24 cellular contexts compared by ENCODE assay signal in genomic region chr2:217396165-217396564, GRCh38.
DNase-seq lines count a peak whose midpoint lies in the region; ATAC-seq, FAIRE-seq and TF ChIP-seq lines count a peak whose summit lies in the region.
"Had no signal": no experiment of that assay in that cellular context is flagged by ENCODE, and none has a peak within 500 bp of the region (broad histone marks: within the 10 kb centered on the region; RNA-seq: fewer than 3 reads in every experiment).

No MANE protein-coding gene starts in this region.

- H3K4me3 Mint-ChIP-seq in nephron: no peak overlapping the region
- H3K4me3 Mint-ChIP-seq: activated CD8-positive, alpha-beta T cell treated with anti-CD3 and anti-CD28 coated beads, Interleukin-2, amount 10 ng/mL, durations not matched to agents 7 days and 5 days; activated naive CD4-positive, alpha-beta T cell treated with anti-CD3 and anti-CD28 coated beads, Interleukin-2, amount 10 ng/mL, durations not matched to agents 7 days and 5 days; naive thymus-derived CD8-positive, alpha-beta T cell had no signal

- TF ChIP-seq CTCF in AG09319 (IDR thresholded peaks at IDR 0.05; ENCODE audit: low read depth, low read length) (no peak), HEK293 (tag by site-specific recombination; IDR thresholded peaks at IDR 0.05) (no peak), nephron (IDR thresholded peaks at IDR 0.05; ENCODE audit: unreplicated experiment in 3 of 3) (no peak), spleen (IDR thresholded peaks at IDR 0.05 in 8 of 11, conservative IDR thresholded peaks at IDR 0.05 in 3 of 11) (no peak)

- H3K27ac ChIP-seq in HEK293 (ENCODE audit: extremely low read depth, low read depth, low read length) (no peak overlapping the region), spleen (peak overlapping the region in 1 of 8 donors; percentile 3)
- H3K27ac ChIP-seq: hepatocyte, KMS-11, SJCRH30, suprapubic skin had no signal

- H3K36me3 ChIP-seq in HEK293 (ENCODE audit: control insufficient read depth in 2 of 2, insufficient read depth in 1 of 2, low read length in 2 of 2): no peaks in the 10 kb centered on the region
- no peaks in the 10 kb centered on the region for H3K36me3 ChIP-seq in spleen
- H3K36me3 ChIP-seq: SJCRH30, suprapubic skin had no signal

- intact Hi-C loops in spleen (cut with DNase I; ENCODE audit: low total_unique reads): no loop called here

- peaks cover 13% of the 10 kb centered on the region for H3K36me3 Mint-ChIP-seq in nephron (ENCODE audit: low read depth)
- H3K36me3 Mint-ChIP-seq: activated naive CD4-positive, alpha-beta T cell treated with anti-CD3 and anti-CD28 coated beads, Interleukin-2, amount 10 ng/mL, durations not matched to agents 7 days and 5 days had no signal

- POLR2A ChIA-PET in HEK293 (lab: Yijun Ruan, JAX): no interaction called here

- CTCF ChIA-PET in HEK293 (lab: Yijun Ruan, JAX): no interaction called here

- H3K9me3 ChIP-seq in HEK293 (ENCODE audit: control insufficient read depth, insufficient read depth, low read depth, low read length): no peaks in the 10 kb centered on the region
- peaks cover 0 to 12% (median 7%) of the 10 kb centered on the region in 8 donors for H3K9me3 ChIP-seq in spleen
- H3K9me3 ChIP-seq: suprapubic skin had no signal

- peaks cover 19% of the 10 kb centered on the region for H3K4me1 Mint-ChIP-seq in nephron

- FAIRE-seq in urothelium cell line (lab: Jason Lieb, UNC): no peak
- FAIRE-seq: islet of Langerhans had no signal

- H3K27ac Mint-ChIP-seq in nephron: peak overlapping the region in 2 of 3 experiments; percentile 48 to 63
- H3K27ac Mint-ChIP-seq: activated CD8-positive, alpha-beta T cell treated with anti-CD3 and anti-CD28 coated beads, Interleukin-2, amount 10 ng/mL, durations not matched to agents 7 days and 5 days; activated naive CD4-positive, alpha-beta T cell treated with anti-CD3 and anti-CD28 coated beads, Interleukin-2, amount 10 ng/mL, durations not matched to agents 7 days and 5 days had no signal

- H3K27me3 ChIP-seq in spleen (replicated peaks in 1 of 7): no peaks in the 10 kb centered on the region
- H3K27me3 ChIP-seq: hepatocyte, SJCRH30, suprapubic skin had no signal

- no peak for ATAC-seq in HG03159 (IDR thresholded peaks at IDR 0.05; ENCODE audit: unreplicated experiment)
- ATAC-seq: activated CD4-positive, CD25-positive, alpha-beta regulatory T cell treated with anti-CD3 and anti-CD28 coated beads, Interleukin-2, amount 50 U/mL, for 24 hours; activated CD8-positive, alpha-beta T cell treated with anti-CD3 and anti-CD28 coated beads, Interleukin-2, amount 10 ng/mL, durations not matched to agents 7 days and 5 days; naive thymus-derived CD8-positive, alpha-beta T cell had no signal

- H3K4me1 ChIP-seq in HEK293 (ENCODE audit: control insufficient read depth, insufficient read depth, low read length) (no peaks in the 10 kb centered on the region), spleen (peaks cover 0 to 19% (median 6%) of the 10 kb centered on the region in 6 donors)
- H3K4me1 ChIP-seq: SJCRH30 had no signal

- TF ChIP-seq POLR2A in spleen (IDR thresholded peaks at IDR 0.05): no peak

- no peaks in the 10 kb centered on the region for H3K27me3 Mint-ChIP-seq in nephron (ENCODE audit: low read depth)
- H3K27me3 Mint-ChIP-seq: activated naive CD4-positive, alpha-beta T cell treated with anti-CD3 and anti-CD28 coated beads, Interleukin-2, amount 10 ng/mL, durations not matched to agents 7 days and 5 days had no signal

- H3K4me3 ChIP-seq in HEK293 (ENCODE audit: low read depth, low read length) (no peak overlapping the region), spleen (no peak overlapping the region)
- H3K4me3 ChIP-seq: hepatocyte, SJCRH30, suprapubic skin had no signal

- DNase-seq in AG09319 (ENCODE audit: extremely low read depth, low read depth): peak; percentile 44
- peak; percentile 32 for DNase-seq in astrocyte of the hippocampus (ENCODE audit: low read depth, low spot score)
- no peak for DNase-seq in urothelium cell line (ENCODE audit: low spot score)
- no peak for DNase-seq in spleen
- no peak for DNase-seq in AML-193 (lab: John Stamatoyannopoulos, UW)
- DNase-seq: activated CD8-positive, alpha-beta T cell treated with anti-CD3 and anti-CD28 coated beads, Interleukin-2, amount 10 ng/mL, durations not matched to agents 7 days and 5 days; activated naive CD4-positive, alpha-beta T cell treated with anti-CD3 and anti-CD28 coated beads, Interleukin-2, amount 10 ng/mL, durations not matched to agents 7 days and 5 days; activated T-cell treated with anti-CD3 and anti-CD28 coated beads, Interleukin-2, amount 50 U/mL, for 48 hours; DMS79 treated with DMSO at 0.1 percent for 48 hours; foreskin fibroblast; naive thymus-derived CD8-positive, alpha-beta T cell; NCI-H1092; NCI-H2081 treated with DMSO at 0.1 percent for 48 hours; NCI-H524 treated with DMSO at 0.1 percent for 48 hours; SJCRH30; stimulated activated CD8-positive, alpha-beta memory T cell treated with anti-CD3 and anti-CD28 coated beads, Interleukin-4, amount 100 ng/mL, for 48 hours had no signal

- WGBS in spleen, 5 donors: 61 to 88% (median 82%) methylated on average over 2 of the region's 2 CpGs

- H3K9me3 Mint-ChIP-seq in nephron: peaks cover 19% of the 10 kb centered on the region

TF ChIP-seq in HEK293, 187 proteins besides CTCF, POLR2A, EP300 and RAD21:
- TF ChIP-seq SCRT2 (tag by site-specific recombination; IDR thresholded peaks at IDR 0.05) (0 out of 2 replicates have a peak, but pooled peaks have one; percentile 25), ZNF366 (tag by site-specific recombination; conservative IDR thresholded peaks at IDR 0.05) (no peak)

Comparison
In these comparisons a context has a peak if more than half of its experiments do, and no peak if none do; other contexts are left out.
1. DNase-seq: peak in AG09319 (single experiment) and astrocyte of the hippocampus (single experiment); none in urothelium cell line (single experiment), spleen (single experiment) and AML-193 (0 of 2).